In genomic region chr5:14953075-14953474, GRCh38 we compare ENCODE assay signal across 30 cellular contexts.
DNase-seq lines count a peak whose midpoint lies in the region; ATAC-seq, FAIRE-seq and TF ChIP-seq lines count a peak whose summit lies in the region.
"Had no signal": no experiment of that assay in that cellular context is flagged by ENCODE, and none has a peak within 500 bp of the region (broad histone marks: within the 10 kb centered on the region; RNA-seq: fewer than 3 reads in every experiment).

No MANE protein-coding gene starts in this region.

- DNase-seq in cardiac muscle cell (ENCODE audit: low read depth in 1 of 2, low spot score in 1 of 2) (peak in 1 of 2 donors; percentile 46), Right ventricle myocardium inferior (ENCODE audit: missing footprints) (no peak), hepatocyte (ENCODE audit: low spot score) (no peak), neural crest cell (ENCODE audit: low read depth, low spot score) (no peak), smooth muscle cell (lab: John Stamatoyannopoulos, UW; ENCODE audit: unreplicated experiment) (peak; percentile 29), WTC11 (ENCODE audit: low spot score) (no peak), HTR-8/SVneo (ENCODE audit: insufficient read length, low spot score) (no peak)
- DNase-seq: 8988T; ACHN; BE2C; CD8-positive, alpha-beta memory T cell; DMS 273 treated with DMSO at 0.1 percent for 48 hours; DMS79; EL; GF-D8; H7; KBM-7; MV-4-11; NCI-H1105; NCI-H1436 treated with DMSO at 0.1 percent for 48 hours; NCI-H2029; NCI-H446 treated with DMSO at 0.1 percent for 48 hours; NCI-H526; NCI-H82; NK-92 treated with Interleukin-12 subunit alpha and Interleukin-12 subunit beta, amount 100 ng/mL, for 24 hours; PC-3; SHP77 had no signal

- H2AFZ ChIP-seq in hepatocyte (no peak overlapping the region), smooth muscle cell (ENCODE audit: low read depth) (peak overlapping the region; percentile 96)

- peaks cover 2% of the 10 kb centered on the region for H3K36me3 Mint-ChIP-seq in neural crest cell (ENCODE audit: low read depth)
- H3K36me3 Mint-ChIP-seq in WTC11 = no peaks in the 10 kb centered on the region
- H3K36me3 Mint-ChIP-seq: CD14-positive monocyte; CD8-positive, alpha-beta memory T cell had no signal

- intact Hi-C loops in Right ventricle myocardium inferior (cut with DNase I) = no loop called here

- H3K4me3 Mint-ChIP-seq in neural crest cell (no peak overlapping the region), WTC11 (no peak overlapping the region)
- H3K4me3 Mint-ChIP-seq: CD14-positive monocyte; CD8-positive, alpha-beta memory T cell had no signal

- H3K27ac ChIP-seq in cardiac muscle cell (peak overlapping the region; percentile 80), hepatocyte (peak overlapping the region; percentile 39), smooth muscle cell (ENCODE audit: low read depth) (peak overlapping the region; percentile 71)

- H3K27ac Mint-ChIP-seq in neural crest cell (ENCODE audit: unreplicated experiment) (peak overlapping the region; percentile 60), WTC11 (no peak overlapping the region)
- H3K27ac Mint-ChIP-seq: CD14-positive monocyte had no signal

- H3K4me3 ChIP-seq in cardiac muscle cell (no peak overlapping the region), hepatocyte (no peak overlapping the region), smooth muscle cell (no peak overlapping the region)

- H3K9ac ChIP-seq in smooth muscle cell (ENCODE audit: low read depth) = no peak overlapping the region

- no peak for FAIRE-seq in HTR-8/SVneo (lab: Jason Lieb, UNC)
- FAIRE-seq: GM12891 had no signal

- H3K4me1 Mint-ChIP-seq in neural crest cell = peaks cover 10% of the 10 kb centered on the region
- peaks cover 22% of the 10 kb centered on the region for H3K4me1 Mint-ChIP-seq in WTC11
- H3K4me1 Mint-ChIP-seq: CD8-positive, alpha-beta memory T cell had no signal

- H3K4me1 ChIP-seq in cardiac muscle cell (ENCODE audit: low read depth) (peaks cover 26% of the 10 kb centered on the region), hepatocyte (ENCODE audit: insufficient read depth) (peaks cover 12% of the 10 kb centered on the region), smooth muscle cell (ENCODE audit: low read depth) (no peaks in the 10 kb centered on the region)

- no peaks in the 10 kb centered on the region for H3K79me2 ChIP-seq in hepatocyte
- H3K79me2 ChIP-seq in smooth muscle cell (ENCODE audit: low read depth) = no peaks in the 10 kb centered on the region

- 44% methylated on average over 5 of the region's 5 CpGs for WGBS in hepatocyte (ENCODE audit: low lambda C conversion rate, missing lambda C conversion rate)
- 13% methylated on average over 5 of the region's 5 CpGs for WGBS in smooth muscle cell (ENCODE audit: low lambda C conversion rate)

- CTCF ChIA-PET in WTC11 (lab: Charles Lee) = interaction anchor here (0.7 kb wide), 1 partner anchor 313 kb away, joined by 3 read pairs; no protein-coding TSS in a partner anchor

- H3K4me2 ChIP-seq in hepatocyte (no peak overlapping the region), smooth muscle cell (peak overlapping the region; percentile 69)

- H3K27me3 ChIP-seq in cardiac muscle cell (no peaks in the 10 kb centered on the region), hepatocyte (no peaks in the 10 kb centered on the region), smooth muscle cell (ENCODE audit: low read depth) (no peaks in the 10 kb centered on the region)
- H3K27me3 ChIP-seq: BE2C had no signal

- TF ChIP-seq CTCF in cardiac muscle cell (IDR thresholded peaks at IDR 0.05; ENCODE audit: low read depth, low read length) (no peak), hepatocyte (IDR thresholded peaks at IDR 0.05; ENCODE audit: poor library complexity) (no peak), neural crest cell (conservative IDR thresholded peaks at IDR 0.05) (no peak), smooth muscle cell (IDR thresholded peaks at IDR 0.05; ENCODE audit: borderline replicate concordance, insufficient read depth, poor library complexity, severe bottlenecking) (no peak), WTC11 (IDR thresholded peaks at IDR 0.05) (no peak)

- H3K9me2 ChIP-seq in hepatocyte (replicated peaks; ENCODE audit: insufficient read depth) = no peaks in the 10 kb centered on the region

- POLR2A ChIA-PET in WTC11 (lab: Charles Lee) = no interaction called here

- H3K9me3 ChIP-seq in cardiac muscle cell (ENCODE audit: low read depth) (no peaks in the 10 kb centered on the region), hepatocyte (ENCODE audit: low read depth) (peaks cover 8% of the 10 kb centered on the region), smooth muscle cell (replicated peaks; ENCODE audit: low read depth) (no peaks in the 10 kb centered on the region)
- H3K9me3 ChIP-seq: BE2C had no signal

- H3K36me3 ChIP-seq in cardiac muscle cell (no peaks in the 10 kb centered on the region), hepatocyte (replicated peaks; ENCODE audit: insufficient read depth, low read depth) (no peaks in the 10 kb centered on the region), smooth muscle cell (ENCODE audit: low read depth) (no peaks in the 10 kb centered on the region)
- H3K36me3 ChIP-seq: BE2C had no signal

- peaks cover 13% of the 10 kb centered on the region for H3K9me3 Mint-ChIP-seq in neural crest cell
- H3K9me3 Mint-ChIP-seq in WTC11 = peaks cover 9% of the 10 kb centered on the region; the same call in 1 of the 2 replicates
- H3K9me3 Mint-ChIP-seq: CD8-positive, alpha-beta memory T cell had no signal

- no peak for ATAC-seq in Right ventricle myocardium inferior
- ATAC-seq in GM18907 (IDR thresholded peaks at IDR 0.05; ENCODE audit: unreplicated experiment) = no peak
- ATAC-seq in WTC11 = no peak
- ATAC-seq: PC-3 had no signal

- H3F3A ChIP-seq in smooth muscle cell (ENCODE audit: low read depth) = peaks cover 24% of the 10 kb centered on the region

- H4K20me1 ChIP-seq in hepatocyte (ENCODE audit: insufficient read depth, poor library complexity, severe bottlenecking) (no peaks in the 10 kb centered on the region), smooth muscle cell (ENCODE audit: low read depth) (no peaks in the 10 kb centered on the region)

- H3K27me3 Mint-ChIP-seq in neural crest cell (ENCODE audit: low read depth) = no peaks in the 10 kb centered on the region
- H3K27me3 Mint-ChIP-seq in WTC11 (ENCODE audit: low read depth) = peaks cover 5% of the 10 kb centered on the region

TF ChIP-seq in WTC11, 78 proteins besides CTCF, POLR2A, EP300 and RAD21 (continues in another document):
- TF ChIP-seq HMGXB4 (CRISPR knock-in tag; IDR thresholded peaks at IDR 0.05) (no peak), NFYB (CRISPR knock-in tag; conservative IDR thresholded peaks at IDR 0.05; ENCODE audit: low read depth) (no peak), ZNF281 (CRISPR knock-in tag; IDR thresholded peaks at IDR 0.05) (no peak), NR1H2 (CRISPR knock-in tag; IDR thresholded peaks at IDR 0.05) (no peak), GABPB1 (CRISPR knock-in tag; IDR thresholded peaks at IDR 0.05) (no peak), ZNF416 (CRISPR knock-in tag; IDR thresholded peaks at IDR 0.05) (no peak), TEAD4 (CRISPR knock-in tag; IDR thresholded peaks at IDR 0.05) (no peak), MXD4 (CRISPR knock-in tag; IDR thresholded peaks at IDR 0.05; ENCODE audit: borderline replicate concordance) (no peak), ZBTB43 (CRISPR knock-in tag; IDR thresholded peaks at IDR 0.05) (no peak)
